In genomic region chr1:228377664-228378452, GRCh38 we compare ENCODE assay signal across 8 cellular contexts. TPM values are rescaled to one million over a fixed set of nuclear protein-coding genes. Genes with fewer than 3 reads are reported as not detected.
DNase-seq lines count a peak whose midpoint lies in the region; ATAC-seq and TF ChIP-seq lines count a peak whose summit lies in the region.

No MANE protein-coding gene starts in this region.

- WGBS in upper lobe of left lung, 2 donors = 30 to 54% methylated on average over 3 to 34 of the region's 34 CpGs

- POLR2A ChIA-PET in MCF 10A (lab: Yijun Ruan, JAX) = interaction anchor here (0.6 to 3.5 kb wide), 8 partner anchors 11 to 1057 kb away, joined by 3 to 21 read pairs (median 4); partner anchors contain the start of gene TRIM11

- H3K4me1 ChIP-seq in upper lobe of left lung (peaks cover 0 to 20% (median 13%) of the 10 kb centered on the region in 4 donors), SJCRH30 (no peaks in the 10 kb centered on the region)

- H3K27ac Mint-ChIP-seq in MCF 10A (ENCODE audit: low read depth, unreplicated experiment) = no peak overlapping the region

- H3K4me3 ChIP-seq in upper lobe of left lung (peak overlapping the region in 3 of 4 donors; percentile 53 to 62 (median 57)), SJCRH30 (no peak overlapping the region)

- no peaks in the 10 kb centered on the region for H3K27me3 ChIP-seq in upper lobe of left lung
- H3K27me3 ChIP-seq in SJCRH30 = no peaks in the 10 kb centered on the region; the same call in 1 of the 2 replicates

- no peak for TF ChIP-seq EP300 in upper lobe of left lung (IDR thresholded peaks at IDR 0.05)

- peak overlapping the region; percentile 95 for H3K4me3 Mint-ChIP-seq in MCF 10A (ENCODE audit: unreplicated experiment)

- H3K9me3 ChIP-seq in upper lobe of left lung (no peaks in the 10 kb centered on the region), SJCRH30 (replicated peaks) (no peaks in the 10 kb centered on the region)

- peak; percentile 8 for DNase-seq in activated T-cell treated with anti-CD3 and anti-CD28 coated beads for 48 hours (ENCODE audit: low read depth)
- DNase-seq in activated T-cell treated with anti-CD3 and anti-CD28 coated beads for 4 hours = no peak
- DNase-seq in MCF 10A (ENCODE audit: unreplicated experiment) = no peak
- no peak for DNase-seq in left lobe of liver (ENCODE audit: low spot score)
- DNase-seq in upper lobe of left lung = peak in 1 of 2 donors; percentile 85
- DNase-seq in NCI-H1092 treated with DMSO at 0.1 percent for 48 hours (lab: John Stamatoyannopoulos, UW) = no peak
- no peak for DNase-seq in NCI-H1436 (lab: John Stamatoyannopoulos, UW)
- no peak for DNase-seq in SJCRH30

- no peaks in the 10 kb centered on the region for H3K27me3 Mint-ChIP-seq in MCF 10A (ENCODE audit: insufficient read depth, unreplicated experiment)

- no peaks in the 10 kb centered on the region for H3K36me3 Mint-ChIP-seq in MCF 10A (ENCODE audit: insufficient read depth, unreplicated experiment)

- CTCF ChIA-PET in MCF 10A (lab: Yijun Ruan, JAX) = interaction anchor here (0.7 to 1.0 kb wide), 2 partner anchors 25 to 78 kb away, joined by 4 to 7 read pairs; no protein-coding TSS in a partner anchor

- TF ChIP-seq CTCF in MCF 10A (IDR thresholded peaks at IDR 0.05; ENCODE audit: unreplicated experiment) (no peak), upper lobe of left lung (IDR thresholded peaks at IDR 0.05) (no peak)

- H3K4me1 Mint-ChIP-seq in MCF 10A (ENCODE audit: insufficient read depth, unreplicated experiment) = peaks cover 21% of the 10 kb centered on the region

- H3K9me3 Mint-ChIP-seq in MCF 10A (ENCODE audit: unreplicated experiment) = no peaks in the 10 kb centered on the region

- H3K27ac ChIP-seq in upper lobe of left lung (peak overlapping the region in 2 of 4 donors; percentile 54 to 66), SJCRH30 (no peak overlapping the region)

- BruUV-seq in MCF 10A (replicated peaks; lab: Mats Ljungman, UMichigan) = no TSS peak

- ATAC-seq in left lobe of liver (peak; percentile 30), upper lobe of left lung (ENCODE audit: low FRiP score in 2 of 2) (peak; percentile 3 to 54)

- TF ChIP-seq POLR2A in upper lobe of left lung (IDR thresholded peaks at IDR 0.05) = no peak

- intact Hi-C loops in MCF 10A (cut with micrococcal nuclease) = loop anchor here (1.0 to 5.0 kb wide), 4 partner anchors 79 to 166 kb away; a partner anchor contains a TSS

- H3K36me3 ChIP-seq in upper lobe of left lung (no peaks in the 10 kb centered on the region), SJCRH30 (no peaks in the 10 kb centered on the region)

RNA-seq across cellular contexts. Expression of gene TRIM11, which starts 28.8 kb away (rescaled TPM):
- total RNA-seq in MCF 10A (2022) = 56.5 and 60.3 TPM in 2 replicates
- 7.3 TPM for total RNA-seq in left lobe of liver
- total RNA-seq in upper lobe of left lung = 10 to 100 TPM; 25.7 to 43.0 (median 30.8) TPM
- 25.5 and 30.7 TPM in 2 replicates for total RNA-seq in SJCRH30 (2014; rRNA removed; shearing (Covaris generic))

RNA-seq across cellular contexts. Expression of gene TRIM17, which starts 38.8 kb away (rescaled TPM):
- total RNA-seq in MCF 10A (2022) = not detected in 2 replicates
- total RNA-seq in left lobe of liver = not detected
- total RNA-seq in upper lobe of left lung = 10 to 100 TPM in 1 of 6 donors, 1 to 10 TPM in 5; 1.2 to 21.0 (median 2.4) TPM
- total RNA-seq in SJCRH30 (2014; rRNA removed; shearing (Covaris generic)) = not detected in 2 replicates
